In genomic region chr1:2412773-2413494, GRCh38 we compare ENCODE assay signal across 8 cellular contexts. TPM values are rescaled to one million over a fixed set of nuclear protein-coding genes. Genes with fewer than 3 reads are reported as not detected.
DNase-seq lines count a peak whose midpoint lies in the region; ATAC-seq and TF ChIP-seq lines count a peak whose summit lies in the region.

No MANE protein-coding gene starts in this region.

- H3K27ac ChIP-seq in cingulate gyrus (ENCODE audit: low read depth, low read length) (peak overlapping the region; percentile 79), upper lobe of right lung (peak overlapping the region; percentile 87)

- no peak for TF ChIP-seq CTCF in upper lobe of right lung (IDR thresholded peaks at IDR 0.05)

- H3K4me1 Mint-ChIP-seq in memory B cell: peaks cover 33% of the 10 kb centered on the region

- no peaks in the 10 kb centered on the region for H3K27me3 Mint-ChIP-seq in memory B cell

- H3K4me1 ChIP-seq in upper lobe of right lung: peaks cover 19% of the 10 kb centered on the region

- intact Hi-C loops in upper lobe of right lung (cut with DNase I): loop anchor here (10.0 kb wide), 3 partner anchors 132 to 382 kb away; no protein-coding TSS in a partner anchor

- no peaks in the 10 kb centered on the region for H3K9me3 Mint-ChIP-seq in memory B cell

- peaks cover 9% of the 10 kb centered on the region for H3K36me3 ChIP-seq in upper lobe of right lung

- H3K36me3 Mint-ChIP-seq in memory B cell: peaks cover 5% of the 10 kb centered on the region

- DNase-seq in COLO668 (lab: John Stamatoyannopoulos, UW; ENCODE audit: unreplicated experiment) (peak; percentile 91), OCI-M1 (lab: John Stamatoyannopoulos, UW) (peak; percentile 28), memory B cell (ENCODE audit: low spot score in 2 of 2) (peak; percentile 34 to 56), upper lobe of right lung (no peak), NCI-H526 treated with DMSO at 0.1 percent for 48 hours (lab: John Stamatoyannopoulos, UW) (no peak)

- H3K27me3 ChIP-seq in upper lobe of right lung: peaks cover 6% of the 10 kb centered on the region

- ATAC-seq in GM18909 (IDR thresholded peaks at IDR 0.05; ENCODE audit: poor library complexity, unreplicated experiment) (peak; percentile 13), HG03060 (IDR thresholded peaks at IDR 0.05; ENCODE audit: low read depth, unreplicated experiment) (peak; percentile 8), memory B cell (ENCODE audit: low read depth) (peak; percentile 17), upper lobe of right lung (peak; percentile 55)

- H3K27ac Mint-ChIP-seq in memory B cell: peak overlapping the region; percentile 74

- H3K4me3 Mint-ChIP-seq in memory B cell: peak overlapping the region; percentile 87

- no peaks in the 10 kb centered on the region for H3K9me3 ChIP-seq in upper lobe of right lung

- peak overlapping the region; percentile 95 for H3K4me3 ChIP-seq in upper lobe of right lung

RNA-seq across cellular contexts. Expression of gene PEX10, which starts 0.6 kb away (rescaled TPM):
- 14.6 TPM for total RNA-seq in upper lobe of right lung

RNA-seq across cellular contexts. Expression of gene RER1, which starts 21.3 kb away (rescaled TPM):
- 118 TPM for total RNA-seq in upper lobe of right lung

RNA-seq across cellular contexts. Expression of gene MORN1, which starts 21.6 kb away (rescaled TPM):
- 9.0 TPM for total RNA-seq in upper lobe of right lung

Comparison
In these comparisons a context has a peak if more than half of its experiments do, and no peak if none do; other contexts are left out.
1. DNase-seq: peak in COLO668 (single experiment), OCI-M1 (single experiment) and memory B cell (2 of 2); none in upper lobe of right lung (single experiment) and NCI-H526 treated with DMSO at 0.1 percent for 48 hours (single experiment).
2. Peak in every context shown above with its lines, with median percentiles within 50 percentile points of each other: ATAC-seq.